Comparison of ENCODE assay signal across 8 cellular contexts in genomic region chr1:11037740-11038182, GRCh38. TPM values are rescaled to one million over a fixed set of nuclear protein-coding genes. Genes with fewer than 3 reads are reported as not detected.
DNase-seq lines count a peak whose midpoint lies in the region; ATAC-seq, FAIRE-seq and TF ChIP-seq lines count a peak whose summit lies in the region.

No MANE protein-coding gene starts in this region.

- POLR2A ChIA-PET in HEK293T (lab: Yijun Ruan, JAX) = interaction anchor here (1.0 to 1.7 kb wide), 5 partner anchors 16 to 61 kb away, joined by 3 to 8 read pairs (median 6); partner anchors contain the start of genes EXOSC10 and SRM
- POLR2A ChIA-PET in WTC11 (lab: Charles Lee) = interaction anchor here (0.8 to 1.3 kb wide), 2 partner anchors 15 to 62 kb away, joined by 3 to 6 read pairs; partner anchors contain the start of gene EXOSC10

- TF ChIP-seq CTCF in WTC11 (IDR thresholded peaks at IDR 0.05) (peak; percentile 93), bronchial epithelial cell (IDR thresholded peaks at IDR 0.05; ENCODE audit: insufficient read depth, low read length, severe bottlenecking) (peak; percentile 96)

- peak; percentile 98 for ATAC-seq in WTC11
- no peak for ATAC-seq in GM18502 (IDR thresholded peaks at IDR 0.05; ENCODE audit: poor library complexity, unreplicated experiment)

- FAIRE-seq in bronchial epithelial cell (lab: Jason Lieb, UNC) = no peak

- H3K36me3 ChIP-seq in bronchial epithelial cell (ENCODE audit: control insufficient read depth, insufficient read depth, low read length) = no peaks in the 10 kb centered on the region

- CTCF ChIA-PET in HEK293T (lab: Yijun Ruan, JAX) = interaction anchor here (0.6 to 2.0 kb wide), 32 partner anchors 9 to 613 kb away, joined by 3 to 20 read pairs (median 4); partner anchors contain the start of gene SRM
- CTCF ChIA-PET in WTC11 (lab: Charles Lee) = interaction anchor here (0.6 to 4.0 kb wide), 76 partner anchors 9 to 800 kb away, joined by 3 to 67 read pairs (median 4); partner anchors contain the start of genes ANGPTL7, EXOSC10, MASP2 and MTOR

- no peaks in the 10 kb centered on the region for H3K9me3 Mint-ChIP-seq in WTC11

- no peaks in the 10 kb centered on the region for H3K27me3 Mint-ChIP-seq in WTC11 (ENCODE audit: low read depth)

- peaks cover 1% of the 10 kb centered on the region for H3K27me3 ChIP-seq in bronchial epithelial cell (ENCODE audit: control insufficient read depth, insufficient read depth, low read length)

- peak; percentile 94 for DNase-seq in COLO668 (lab: John Stamatoyannopoulos, UW; ENCODE audit: unreplicated experiment)
- DNase-seq in HEK293T (ENCODE audit: extremely low spot score) = peak; percentile 88
- peak; percentile 92 for DNase-seq in NCI-H2227 (lab: John Stamatoyannopoulos, UW; ENCODE audit: unreplicated experiment)
- peak; percentile 91 for DNase-seq in WTC11 (ENCODE audit: low spot score)
- DNase-seq in bronchial epithelial cell (ENCODE audit: low read depth) = peak; percentile 71
- peak; percentile 90 for DNase-seq in islet precursor cell
- DNase-seq in stimulated activated CD4-positive, alpha-beta T cell treated with anti-CD3 and anti-CD28 coated beads, Interleukin-15, amount 100 ng/mL, for 48 hours (ENCODE audit: low read depth in 2 of 2) = peak; percentile 72 to 80

- no peaks in the 10 kb centered on the region for H3K36me3 Mint-ChIP-seq in WTC11

- H3K4me3 Mint-ChIP-seq in WTC11 = no peak overlapping the region

- H3K4me1 Mint-ChIP-seq in WTC11 = peaks cover 2% of the 10 kb centered on the region; the same call in 1 of the 2 replicates

- no peak overlapping the region for H3K4me3 ChIP-seq in bronchial epithelial cell (ENCODE audit: low read depth, low read length)

- no peak overlapping the region for H3K27ac Mint-ChIP-seq in WTC11

TF ChIP-seq in HEK293T, 16 proteins besides CTCF, POLR2A, EP300 and RAD21:
- TF ChIP-seq FOXK2 (IDR thresholded peaks at IDR 0.05) (no peak), ZNF384 (IDR thresholded peaks at IDR 0.05) (no peak), ARNT (IDR thresholded peaks at IDR 0.05) (no peak), FOXM1 (IDR thresholded peaks at IDR 0.05; ENCODE audit: borderline replicate concordance) (no peak), HDGF (IDR thresholded peaks at IDR 0.05; ENCODE audit: borderline replicate concordance) (no peak)
TF ChIP-seq in HEK293T: peak in this region for 0.

TF ChIP-seq in WTC11, 78 proteins besides CTCF, POLR2A, EP300 and RAD21 (continues in another document):
- TF ChIP-seq ZNF219 (CRISPR knock-in tag; IDR thresholded peaks at IDR 0.05; ENCODE audit: borderline replicate concordance) = no peak
- TF ChIP-seq ATF6 (CRISPR knock-in tag; IDR thresholded peaks at IDR 0.05) = no peak
- no peak for TF ChIP-seq MLX (CRISPR knock-in tag; IDR thresholded peaks at IDR 0.05)
- no peak for TF ChIP-seq ZNF396 (CRISPR knock-in tag; IDR thresholded peaks at IDR 0.05; ENCODE audit: borderline replicate concordance)
- no peak for TF ChIP-seq ZNF512 (CRISPR knock-in tag; IDR thresholded peaks at IDR 0.05; ENCODE audit: borderline replicate concordance)
- no peak for TF ChIP-seq CBFB (CRISPR knock-in tag; IDR thresholded peaks at IDR 0.05; ENCODE audit: low read depth)
- TF ChIP-seq NFATC4 (CRISPR knock-in tag; IDR thresholded peaks at IDR 0.05) = no peak
- TF ChIP-seq NFYB (CRISPR knock-in tag; conservative IDR thresholded peaks at IDR 0.05; ENCODE audit: low read depth) = no peak
- TF ChIP-seq NFE2L1 (CRISPR knock-in tag; IDR thresholded peaks at IDR 0.05) = no peak
- no peak for TF ChIP-seq ZNF317 (CRISPR knock-in tag; IDR thresholded peaks at IDR 0.05; ENCODE audit: borderline replicate concordance, low read depth)
- no peak for TF ChIP-seq ATF3 (CRISPR knock-in tag; conservative IDR thresholded peaks at IDR 0.05)
- TF ChIP-seq IRF1 (CRISPR knock-in tag; IDR thresholded peaks at IDR 0.05) = no peak
- no peak for TF ChIP-seq ZNF138 (CRISPR knock-in tag; conservative IDR thresholded peaks at IDR 0.05)
- TF ChIP-seq ETV6 (CRISPR knock-in tag; IDR thresholded peaks at IDR 0.05) = no peak
- no peak for TF ChIP-seq E2F5 (CRISPR knock-in tag; IDR thresholded peaks at IDR 0.05)
- TF ChIP-seq ZNF423 (CRISPR knock-in tag; IDR thresholded peaks at IDR 0.05) = no peak

RNA-seq across cellular contexts. Expression of gene MASP2, which starts 9.3 kb away (rescaled TPM):
- total RNA-seq in WTC11 (2021) (0.57 to 1.1 TPM (median 0.82 TPM) in 3 replicates), bronchial epithelial cell (not detected in 2 replicates)

RNA-seq across cellular contexts. Expression of gene SRM, which starts 22.1 kb away (rescaled TPM):
- total RNA-seq in WTC11 (2021) = 164 to 200 TPM (median 170 TPM) in 3 replicates
- 7.4 and 10.8 TPM in 2 replicates for total RNA-seq in bronchial epithelial cell

RNA-seq across cellular contexts. Expression of gene TARDBP, which starts 25.3 kb away (rescaled TPM):
- 185 to 228 TPM (median 197 TPM) in 3 replicates for total RNA-seq in WTC11 (2021)
- total RNA-seq in bronchial epithelial cell = 79.0 and 99.9 TPM in 2 replicates

Comparison
In these comparisons a context has a peak if more than half of its experiments do, and no peak if none do; other contexts are left out.
1. RNA of gene SRM, which starts 22.1 kb away (total RNA-seq): 164 to 200 TPM in WTC11; 7.4 to 10.8 TPM in bronchial epithelial cell; every median in the first group is over 10 times any median in the second.
2. Peak in every context shown above with its lines, with median percentiles within 50 percentile points of each other: DNase-seq.